ENCODE assay signal across 8 cellular contexts in the genomic region with DNA sequence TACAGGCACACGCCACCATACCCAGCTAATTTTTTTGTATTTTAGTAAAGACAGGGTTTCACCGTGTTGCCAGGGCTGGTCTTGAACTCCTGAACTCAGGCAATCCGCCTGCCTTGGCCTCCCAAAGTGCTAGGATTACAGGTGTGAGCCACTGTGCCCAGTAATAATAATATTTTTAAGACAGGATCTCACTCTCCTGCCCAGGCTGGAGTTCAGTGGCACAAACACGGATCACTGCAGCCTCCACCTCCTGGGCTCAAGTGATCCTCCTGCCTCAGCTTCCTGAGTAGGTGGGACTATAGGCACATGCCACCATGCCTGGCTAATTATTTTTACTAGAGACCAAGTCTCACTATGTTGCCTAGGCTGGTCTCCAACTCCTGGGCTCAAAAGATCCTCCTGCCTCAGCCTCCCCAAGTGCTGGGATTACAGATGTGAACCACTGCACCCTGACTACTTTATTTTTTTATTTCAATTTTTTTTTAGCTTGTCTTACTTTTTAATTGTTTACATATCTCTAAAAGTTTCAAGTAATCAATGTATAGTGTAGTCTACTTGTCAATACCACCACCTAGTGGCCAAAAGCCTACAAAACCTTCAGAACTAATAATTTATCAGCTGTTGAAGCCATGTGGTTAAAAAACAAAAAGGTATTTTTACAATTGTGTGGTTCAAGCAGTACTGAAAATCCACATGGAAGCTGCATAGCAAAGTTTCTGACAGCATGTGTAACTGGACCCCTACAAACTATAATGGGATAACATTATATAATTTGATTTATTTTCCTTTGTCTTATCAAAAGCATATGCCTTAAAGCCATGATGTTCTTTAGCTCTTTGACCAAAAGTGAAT. TPM values are rescaled to one million over a fixed set of nuclear protein-coding genes. Genes with fewer than 3 reads are reported as not detected.
DNase-seq lines count a peak whose midpoint lies in the region; ATAC-seq and TF ChIP-seq lines count a peak whose summit lies in the region.

No MANE protein-coding gene starts in this region.

- no TSS peak for BruUV-seq in Calu3 (replicated peaks; lab: Mats Ljungman, UMichigan)

- no peaks in the 10 kb centered on the region for H3K9me3 Mint-ChIP-seq in Calu3 (ENCODE audit: low read depth, unreplicated experiment)
- H3K9me3 Mint-ChIP-seq in natural killer cell treated with Interleukin-12 subunit alpha and Interleukin-12 subunit beta and Interleukin-15 and Interleukin-18, amount 100 ng/mL, for 72 hours = no peaks in the 10 kb centered on the region

- no peak overlapping the region for H3K27ac Mint-ChIP-seq in Calu3 (ENCODE audit: unreplicated experiment)
- no peak overlapping the region for H3K27ac Mint-ChIP-seq in natural killer cell treated with Interleukin-12 subunit alpha and Interleukin-12 subunit beta and Interleukin-15 and Interleukin-18, amount 100 ng/mL, for 72 hours

- H3K27me3 Mint-ChIP-seq in Calu3 (ENCODE audit: unreplicated experiment) = no peaks in the 10 kb centered on the region
- no peaks in the 10 kb centered on the region for H3K27me3 Mint-ChIP-seq in natural killer cell treated with Interleukin-12 subunit alpha and Interleukin-12 subunit beta and Interleukin-15 and Interleukin-18, amount 100 ng/mL, for 72 hours

- H3K4me1 Mint-ChIP-seq in Calu3 (ENCODE audit: low read depth, unreplicated experiment) = no peaks in the 10 kb centered on the region
- peaks cover 9 to 12% of the 10 kb centered on the region in 2 donors for H3K4me1 Mint-ChIP-seq in natural killer cell treated with Interleukin-12 subunit alpha and Interleukin-12 subunit beta and Interleukin-15 and Interleukin-18, amount 100 ng/mL, for 72 hours (ENCODE audit: low read depth in 2 of 2)

- CTCF ChIA-PET in Calu3 (lab: Charles Lee) = interaction anchor here (0.5 to 2.1 kb wide), 10 partner anchors 10 to 694 kb away, joined by 3 to 36 read pairs (median 4); a partner anchor contains a TSS

- peak; percentile 52 for TF ChIP-seq CTCF in Calu3 (IDR thresholded peaks at IDR 0.05; ENCODE audit: unreplicated experiment)

- intact Hi-C loops in Calu3 (cut with micrococcal nuclease; ENCODE audit: unreplicated experiment) = loop anchor here (1.0 to 5.0 kb wide), 2 partner anchors 147 to 336 kb away; a partner anchor contains a TSS

- DNase-seq in Calu3 (peak; percentile 43), NCI-H146 (lab: John Stamatoyannopoulos, UW) (peak; percentile 54), T-helper 9 cell (peak; percentile 2), erythroblast (lab: John Stamatoyannopoulos, UW) (peak; percentile 72 to 83)
- peak; percentile 63 for DNase-seq in natural killer cell treated with Interleukin-12 subunit alpha and Interleukin-12 subunit beta and Interleukin-15 and Interleukin-18, amount 100 ng/mL, for 72 hours (ENCODE audit: low spot score)

- ATAC-seq in GM19351 (IDR thresholded peaks at IDR 0.05; ENCODE audit: unreplicated experiment) = peak; percentile 51
- no peak for ATAC-seq in natural killer cell treated with Interleukin-12 subunit alpha and Interleukin-12 subunit beta and Interleukin-15 and Interleukin-18, amount 100 ng/mL, for 72 hours
- no peak for ATAC-seq in GM21737 (IDR thresholded peaks at IDR 0.05; ENCODE audit: unreplicated experiment)
- no peak for ATAC-seq in GM21528 (IDR thresholded peaks at IDR 0.05; ENCODE audit: low FRiP score, unreplicated experiment)

- TF ChIP-seq POLR2A in erythroblast (IDR thresholded peaks at IDR 0.05; ENCODE audit: low read length) = no peak

- H3K4me3 Mint-ChIP-seq in Calu3 (ENCODE audit: low read depth, unreplicated experiment) = no peak overlapping the region
- no peak overlapping the region for H3K4me3 Mint-ChIP-seq in natural killer cell treated with Interleukin-12 subunit alpha and Interleukin-12 subunit beta and Interleukin-15 and Interleukin-18, amount 100 ng/mL, for 72 hours

- H3K36me3 Mint-ChIP-seq in Calu3 (ENCODE audit: insufficient read depth, unreplicated experiment) = peaks cover 4% of the 10 kb centered on the region
- H3K36me3 Mint-ChIP-seq in natural killer cell treated with Interleukin-12 subunit alpha and Interleukin-12 subunit beta and Interleukin-15 and Interleukin-18, amount 100 ng/mL, for 72 hours = peaks cover 4% of the 10 kb centered on the region

RNA-seq across cellular contexts. Expression of a gene that starts 10.4 kb away (rescaled TPM):
- 17.8 and 20.2 TPM in 2 replicates for total RNA-seq in Calu3 (2022)
- total RNA-seq in natural killer cell treated with Interleukin-12 subunit alpha and Interleukin-12 subunit beta and Interleukin-15 and Interleukin-18, amount 100 ng/mL, for 72 hours = 10 to 100 TPM; 15.8 to 19.8 TPM

Comparison
In these comparisons a context has a peak if more than half of its experiments do, and no peak if none do; other contexts are left out.
1. DNase-seq: peak in every context shown above with its lines; median percentile 78 in erythroblast; 63 in natural killer cell treated with Interleukin-12 subunit alpha and Interleukin-12 subunit beta and Interleukin-15 and Interleukin-18, amount 100 ng/mL, for 72 hours; 54 in NCI-H146; 43 in Calu3; 2 in T-helper 9 cell.